In the genomic region with DNA sequence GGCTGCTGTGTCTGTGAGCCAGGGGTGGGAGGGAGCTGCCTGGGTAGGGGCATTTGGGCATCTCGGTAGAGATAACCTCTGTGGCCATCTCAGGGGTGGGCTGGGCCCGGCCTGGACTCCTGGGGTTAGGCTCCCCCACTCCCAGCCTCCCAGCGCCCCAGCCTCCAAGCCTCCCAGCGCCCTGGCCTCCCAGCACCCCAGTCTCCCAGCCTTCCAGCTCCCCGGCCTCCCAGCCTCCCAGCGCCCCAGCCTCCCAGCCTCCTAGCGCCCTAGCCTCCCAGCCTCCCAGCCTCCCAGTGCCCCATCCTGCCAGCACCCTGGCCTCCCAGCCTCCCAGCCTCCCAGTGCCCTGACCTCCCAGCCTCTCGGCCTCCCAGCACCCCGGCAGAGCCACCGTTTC, we compare ENCODE assay signal across 30 cellular contexts.
"Had no signal": no experiment of that assay in that cellular context is flagged by ENCODE, and none has a peak within 500 bp of the region (broad histone marks: within the 10 kb centered on the region; RNA-seq: fewer than 3 reads in every experiment).

No MANE protein-coding gene starts in this region.

- H3K27ac ChIP-seq: ovary, parathyroid adenoma, psoas muscle, skin epidermis, spleen, stomach, thoracic aorta, thyroid gland, tibial nerve, upper lobe of left lung, vagina had no signal

- H3K36me3 ChIP-seq: ovary, spleen, stomach, thoracic aorta, thyroid gland, tibial nerve, upper lobe of left lung, vagina had no signal

- H3K79me2 ChIP-seq: parathyroid adenoma had no signal

- H3K27me3 ChIP-seq: ovary, thyroid gland, upper lobe of left lung, vagina had no signal

- H3K27ac Mint-ChIP-seq: naive thymus-derived CD4-positive, alpha-beta T cell; natural killer cell; nephron; progenitor cell of endocrine pancreas; stimulated activated naive B cell treated with anti-CD40 and anti-IgM and Interleukin-4, amounts not matched to agents 10 μg/mL and 1 μg/mL and 100 μg/mL, for 72 hours; stimulated activated naive CD8-positive, alpha-beta T cell treated with anti-CD3 and anti-CD28 coated beads, Interleukin-15, Interleukin-2, amounts not matched to agents 100 ng/mL and 50 ng/mL, for 24 hours had no signal

- H3K36me3 Mint-ChIP-seq: naive thymus-derived CD4-positive, alpha-beta T cell; natural killer cell; stimulated activated naive B cell treated with anti-CD40 and anti-IgM and Interleukin-4, amounts not matched to agents 10 μg/mL and 1 μg/mL and 100 μg/mL, for 72 hours had no signal

- H3K9ac ChIP-seq: parathyroid adenoma had no signal

- H3K9me3 ChIP-seq: ovary, psoas muscle, spleen, stomach, thoracic aorta, thyroid gland, tibial nerve, upper lobe of left lung, vagina had no signal

- FAIRE-seq: urothelium cell line had no signal

- ATAC-seq: naive thymus-derived CD4-positive, alpha-beta T cell; natural killer cell; psoas muscle; right cardiac atrium; sciatic nerve; stimulated activated naive B cell treated with anti-CD40 and anti-IgM and Interleukin-4, amounts not matched to agents 10 μg/mL and 1 μg/mL and 100 μg/mL, for 72 hours had no signal

- H3K4me3 Mint-ChIP-seq: naive thymus-derived CD4-positive, alpha-beta T cell; natural killer cell; nephron; stimulated activated naive B cell treated with anti-CD40 and anti-IgM and Interleukin-4, amounts not matched to agents 10 μg/mL and 1 μg/mL and 100 μg/mL, for 72 hours; stimulated activated naive CD8-positive, alpha-beta T cell treated with anti-CD3 and anti-CD28 coated beads, Interleukin-15, Interleukin-2, amounts not matched to agents 100 ng/mL and 50 ng/mL, for 24 hours had no signal

- DNase-seq: naive thymus-derived CD4-positive, alpha-beta T cell; natural killer cell; occipital lobe; ovary; posterior cingulate gyrus; psoas muscle; right cardiac atrium; spleen; stimulated activated CD4-positive, alpha-beta T cell treated with anti-CD3 and anti-CD28 coated beads, Interleukin-12 subunit alpha, Interleukin-12 subunit beta, amount 100 ng/mL, for 4 hours; stimulated activated CD4-positive, alpha-beta T cell treated with anti-CD3 and anti-CD28 coated beads, Interleukin-1b, Interleukin-23, amount 100 ng/mL, for 48 hours; stimulated activated CD4-positive, alpha-beta T cell treated with anti-CD3 and anti-CD28 coated beads, Interleukin-4, amount 100 ng/mL, for 1 hour; stimulated activated CD4-positive, alpha-beta T cell treated with anti-CD3 and anti-CD28 coated beads, Interleukin-4, amount 100 ng/mL, for 4 hours; stimulated activated CD8-positive, alpha-beta memory T cell treated with anti-CD3 and anti-CD28 coated beads, Interleukin-4, amount 100 ng/mL, for 48 hours; stimulated activated naive B cell treated with anti-CD40 and anti-IgM and Interleukin-4, amounts not matched to agents 10 μg/mL and 1 μg/mL and 100 μg/mL, for 72 hours; stimulated activated naive CD4-positive, alpha-beta T cell treated with Interleukin-2 at 50 U/mL for 16 hours; stomach; thyroid gland; trophoblast cell had no signal

- H3K9me3 Mint-ChIP-seq: naive thymus-derived CD4-positive, alpha-beta T cell; natural killer cell; stimulated activated naive B cell treated with anti-CD40 and anti-IgM and Interleukin-4, amounts not matched to agents 10 μg/mL and 1 μg/mL and 100 μg/mL, for 72 hours; stimulated activated naive CD8-positive, alpha-beta T cell treated with anti-CD3 and anti-CD28 coated beads, Interleukin-15, Interleukin-2, amounts not matched to agents 100 ng/mL and 50 ng/mL, for 24 hours had no signal

- H3K4me1 Mint-ChIP-seq: natural killer cell, nephron had no signal

- H3K4me1 ChIP-seq: parathyroid adenoma, psoas muscle, spleen, stomach, thyroid gland, tibial nerve, upper lobe of left lung, vagina had no signal

- H3K4me2 ChIP-seq: smooth muscle cell had no signal

- H2AFZ ChIP-seq: parathyroid adenoma had no signal

- H3K4me3 ChIP-seq: ovary, psoas muscle, skin epidermis, smooth muscle cell, spleen, stomach, thoracic aorta, thyroid gland, tibial nerve, upper lobe of left lung, vagina had no signal

- H3K27me3 Mint-ChIP-seq: progenitor cell of endocrine pancreas had no signal
